ENCODE assay signal across 25 cellular contexts in genomic region chrX:29824176-29824906, GRCh38.
"Had no signal": no experiment of that assay in that cellular context is flagged by ENCODE, and none has a peak within 500 bp of the region (broad histone marks: within the 10 kb centered on the region; RNA-seq: fewer than 3 reads in every experiment).

No MANE protein-coding gene starts in this region.

- ATAC-seq: gastroesophageal sphincter; heart right ventricle; left ventricle myocardium superior; naive thymus-derived CD8-positive, alpha-beta T cell; sciatic nerve had no signal

- FAIRE-seq: bronchial epithelial cell had no signal

- H3K4me3 ChIP-seq: esophagus muscularis mucosa, gastroesophageal sphincter, heart right ventricle, ovary, smooth muscle cell, stomach, testis had no signal

- H3K36me3 ChIP-seq: esophagus muscularis mucosa, gastroesophageal sphincter, heart right ventricle, ovary, stomach had no signal

- H3K27ac ChIP-seq: esophagus muscularis mucosa, gastroesophageal sphincter, heart right ventricle, ovary, stomach, testis, VCaP had no signal

- H3K9me3 ChIP-seq: esophagus muscularis mucosa, gastroesophageal sphincter, heart right ventricle, ovary, stomach, testis had no signal

- H3K27me3 ChIP-seq: esophagus muscularis mucosa, gastroesophageal sphincter, heart right ventricle, ovary, stomach, testis had no signal

- H3K4me2 ChIP-seq: smooth muscle cell had no signal

- H3K4me1 ChIP-seq: esophagus muscularis mucosa, gastroesophageal sphincter, heart right ventricle, stomach, testis had no signal

- DNase-seq: activated CD4-positive, alpha-beta T cell treated with anti-CD3 and anti-CD28 coated beads, Interleukin-2, amount 50 U/mL, for 1 hour; activated CD4-positive, CD25-positive, alpha-beta regulatory T cell treated with anti-CD3 and anti-CD28 coated beads, Interleukin-2, amount 50 U/mL, for 72 hours; activated CD8-positive, alpha-beta memory T cell treated with anti-CD3 and anti-CD28 coated beads, Interleukin-2, amount 50 U/mL, for 4 hours; activated effector memory CD4-positive, alpha-beta T cell treated with anti-CD3 and anti-CD28 coated beads, Interleukin-2, amount 50 U/mL, for 16 hours; activated T-cell treated with anti-CD3 and anti-CD28 coated beads, Interleukin-2, amount 50 U/mL, for 48 hours; cerebellar nuclear complex; cortex of kidney; effector CD8-positive, alpha-beta T cell; heart right ventricle; immature natural killer cell; kidney glomerular epithelial cell; left ventricle myocardium superior; naive thymus-derived CD8-positive, alpha-beta T cell; ovary; stimulated activated CD4-positive, alpha-beta T cell treated with anti-CD3 and anti-CD28 coated beads, Interleukin-4, amount 100 ng/mL, for 1 hour; stomach; T-helper 1 cell; T-helper 9 cell; testis had no signal
